In the genomic region with DNA sequence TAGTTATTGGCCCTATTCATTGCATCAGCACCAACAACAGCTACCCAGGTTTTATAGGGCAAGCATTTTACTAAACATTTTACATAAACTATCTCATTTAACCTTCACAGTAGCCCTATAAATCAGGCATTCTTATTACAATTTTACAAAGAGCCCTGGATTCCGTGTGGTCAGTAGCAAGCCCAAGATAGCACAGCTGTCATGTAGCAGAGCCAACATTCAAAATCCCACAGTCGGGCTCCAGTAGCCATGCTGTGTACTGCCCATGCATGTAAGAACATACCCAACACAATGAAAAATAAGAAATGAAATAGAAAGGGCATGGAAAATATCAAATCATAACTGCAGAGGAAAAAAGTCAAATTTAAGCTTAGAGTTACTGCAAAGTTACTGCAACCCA, we compare ENCODE assay signal across 22 cellular contexts.
"Had no signal": no experiment of that assay in that cellular context is flagged by ENCODE, and none has a peak within 500 bp of the region (broad histone marks: within the 10 kb centered on the region; RNA-seq: fewer than 3 reads in every experiment).

No MANE protein-coding gene starts in this region.

- ATAC-seq: activated CD4-positive, alpha-beta T cell treated with anti-CD3 and anti-CD28 coated beads for 36 hours; activated CD8-positive, alpha-beta T cell treated with anti-CD3 and anti-CD28 coated beads for 36 hours; activated T-cell treated with anti-CD3 and anti-CD28 coated beads, Interleukin-2, amount 50 U/mL, for 4 hours had no signal

- FAIRE-seq: frontal cortex had no signal

- H3K4me1 Mint-ChIP-seq: activated CD4-positive, alpha-beta T cell treated with anti-CD3 and anti-CD28 coated beads for 36 hours had no signal

- H3K27ac ChIP-seq: body of pancreas, coronary artery, dorsolateral prefrontal cortex had no signal

- H3K27me3 ChIP-seq: body of pancreas had no signal

- H3K36me3 Mint-ChIP-seq: activated naive CD8-positive, alpha-beta T cell had no signal

- H3K4me3 Mint-ChIP-seq: activated CD4-positive, alpha-beta T cell treated with anti-CD3 and anti-CD28 coated beads for 36 hours; activated CD8-positive, alpha-beta T cell treated with anti-CD3 and anti-CD28 coated beads for 36 hours; activated naive CD8-positive, alpha-beta T cell; activated T-cell treated with anti-CD3 and anti-CD28 coated beads, Interleukin-2, amount 50 U/mL, for 4 hours; dendritic cell treated with granulocyte-macrophage colony-stimulating factor and Interleukin-4, amounts not matched to agents 40 ng/mL and 50 ng/mL, for 4 days; endodermal cell had no signal

- H3K9me3 ChIP-seq: body of pancreas had no signal

- H3K4me1 ChIP-seq: body of pancreas had no signal

- H3K27ac Mint-ChIP-seq: activated CD4-positive, alpha-beta T cell treated with anti-CD3 and anti-CD28 coated beads for 36 hours; activated CD8-positive, alpha-beta T cell treated with anti-CD3 and anti-CD28 coated beads for 36 hours; activated naive CD8-positive, alpha-beta T cell; dendritic cell treated with granulocyte-macrophage colony-stimulating factor and Interleukin-4, amounts not matched to agents 40 ng/mL and 50 ng/mL, for 4 days; endodermal cell had no signal

- H3K4me3 ChIP-seq: body of pancreas, coronary artery, dorsolateral prefrontal cortex had no signal

- DNase-seq: activated CD4-positive, alpha-beta T cell treated with anti-CD3 and anti-CD28 coated beads for 36 hours; activated CD4-positive, alpha-beta T cell treated with anti-CD3 and anti-CD28 coated beads, Interleukin-2, amount 50 U/mL, for 1 hour; activated CD4-positive, alpha-beta T cell treated with anti-CD3 and anti-CD28 coated beads, Interleukin-2, amount 50 U/mL, for 48 hours; activated CD4-positive, CD25-positive, alpha-beta regulatory T cell; activated CD4-positive, CD25-positive, alpha-beta regulatory T cell treated with anti-CD3 and anti-CD28 coated beads, Interleukin-2, amount 50 U/mL, for 72 hours; activated CD8-positive, alpha-beta memory T cell treated with anti-CD3 and anti-CD28 coated beads for 24 hours; activated CD8-positive, alpha-beta T cell treated with anti-CD3 and anti-CD28 coated beads for 36 hours; activated gamma-delta T cell treated with Interleukin-2 at 50 U/mL for 16 hours; activated naive CD4-positive, alpha-beta T cell treated with anti-CD3 and anti-CD28 coated beads, Interleukin-2, amount 50 U/mL, for 16 hours; activated naive CD4-positive, alpha-beta T cell treated with Interleukin-2 at 50 U/mL for 16 hours; activated T-cell treated with anti-CD3 and anti-CD28 coated beads, Interleukin-2, amount 50 U/mL, for 4 hours; amniotic stem cell; body of pancreas; caudate nucleus; dorsolateral prefrontal cortex; effector memory CD4-positive, alpha-beta T cell; T-helper 1 cell had no signal

- H3K9me3 Mint-ChIP-seq: activated CD8-positive, alpha-beta T cell treated with anti-CD3 and anti-CD28 coated beads for 36 hours; activated T-cell treated with anti-CD3 and anti-CD28 coated beads, Interleukin-2, amount 50 U/mL, for 4 hours; dendritic cell treated with granulocyte-macrophage colony-stimulating factor and Interleukin-4, amounts not matched to agents 40 ng/mL and 50 ng/mL, for 4 days; endodermal cell had no signal

- H3K27me3 Mint-ChIP-seq: dendritic cell treated with granulocyte-macrophage colony-stimulating factor and Interleukin-4, amounts not matched to agents 40 ng/mL and 50 ng/mL, for 4 days had no signal
